Comparison of ENCODE assay signal across 13 cellular contexts in genomic region chr1:43522776-43523480, GRCh38. TPM values are rescaled to one million over a fixed set of nuclear protein-coding genes. Genes with fewer than 3 reads are reported as not detected.
A peak's percentile ranks its signal among the peaks of the same experiment; 100 is the strongest.
DNase-seq lines count a peak whose midpoint lies in the region; ATAC-seq and TF ChIP-seq lines count a peak whose summit lies in the region.
"Had no signal": no experiment of that assay in that cellular context is flagged by ENCODE, and none has a peak within 500 bp of the region (broad histone marks: within the 10 kb centered on the region; RNA-seq: fewer than 3 reads in every experiment).

No MANE protein-coding gene starts in this region.

- no peaks in the 10 kb centered on the region for H3F3A ChIP-seq in MM.1S (ENCODE audit: insufficient read depth, low read length)
- H3F3A ChIP-seq in neural progenitor cell (ENCODE audit: low read depth): peaks cover 3% of the 10 kb centered on the region

- no peak overlapping the region for H3K27ac Mint-ChIP-seq in neural progenitor cell

- H3K79me2 ChIP-seq in MM.1S (ENCODE audit: low read length) (no peaks in the 10 kb centered on the region), neural progenitor cell (ENCODE audit: low read depth) (no peaks in the 10 kb centered on the region)

- peaks cover 7% of the 10 kb centered on the region for H3K4me1 Mint-ChIP-seq in neural progenitor cell

- no peaks in the 10 kb centered on the region for H3K9me2 ChIP-seq in MM.1S (replicated peaks; ENCODE audit: insufficient read depth, low read length)

- TF ChIP-seq CTCF in omental fat pad (IDR thresholded peaks at IDR 0.05) (no peak), prostate gland (IDR thresholded peaks at IDR 0.05) (no peak), MM.1S (IDR thresholded peaks at IDR 0.05; ENCODE audit: low read length) (no peak), neural progenitor cell (IDR thresholded peaks at IDR 0.05) (no peak)

- no peaks in the 10 kb centered on the region for H3K36me3 ChIP-seq in prostate gland
- H3K36me3 ChIP-seq in MM.1S (replicated peaks; ENCODE audit: insufficient read depth, low read length): no peaks in the 10 kb centered on the region
- H3K36me3 ChIP-seq in neural progenitor cell: no peaks in the 10 kb centered on the region
- H3K36me3 ChIP-seq: heart right ventricle had no signal

- H3K9ac ChIP-seq in MM.1S (ENCODE audit: low read length): no peak overlapping the region
- H3K9ac ChIP-seq in neural progenitor cell: no peak overlapping the region

- no peaks in the 10 kb centered on the region for H3K36me3 Mint-ChIP-seq in neural progenitor cell

- H3K27me3 ChIP-seq in prostate gland (replicated peaks; ENCODE audit: insufficient read depth): no peaks in the 10 kb centered on the region
- no peaks in the 10 kb centered on the region; the same call in 1 of the 2 replicates for H3K27me3 ChIP-seq in MM.1S (replicated peaks; ENCODE audit: insufficient read depth, low read length)
- H3K27me3 ChIP-seq in neural progenitor cell: no peaks in the 10 kb centered on the region

- H3K27me3 Mint-ChIP-seq in neural progenitor cell (ENCODE audit: insufficient read depth, low read depth): peaks cover 7% of the 10 kb centered on the region

- H2AFZ ChIP-seq in MM.1S (ENCODE audit: low read length) (no peak overlapping the region), neural progenitor cell (replicated peaks) (no peak overlapping the region)

- peak; percentile 68 for ATAC-seq in omental fat pad (ENCODE audit: low FRiP score)
- no peak for ATAC-seq in GM18868 (IDR thresholded peaks at IDR 0.05; ENCODE audit: unreplicated experiment)

- H3K4me3 ChIP-seq in prostate gland (no peak overlapping the region), MM.1S (ENCODE audit: low read length) (no peak overlapping the region), neural progenitor cell (no peak overlapping the region)
- H3K4me3 ChIP-seq: heart right ventricle had no signal

- no peak overlapping the region for H3K27ac ChIP-seq in prostate gland
- no peak overlapping the region for H3K27ac ChIP-seq in MM.1S (ENCODE audit: low read length)
- no peak overlapping the region for H3K27ac ChIP-seq in neural progenitor cell
- H3K27ac ChIP-seq: heart right ventricle had no signal

- H3K4me2 ChIP-seq in MM.1S (ENCODE audit: low read depth, low read length) (no peak overlapping the region), neural progenitor cell (no peak overlapping the region)

- H3K4me3 Mint-ChIP-seq in neural progenitor cell: no peak overlapping the region

- peak; percentile 53 for DNase-seq in GM04504 (ENCODE audit: low read depth)
- DNase-seq in OCI-M1 (lab: John Stamatoyannopoulos, UW): peak; percentile 98
- DNase-seq in dermis blood vessel endothelial cell: peak; percentile 48
- DNase-seq in omental fat pad (ENCODE audit: low spot score): no peak
- DNase-seq in prostate gland (ENCODE audit: low spot score): no peak
- DNase-seq in MM.1S: no peak
- DNase-seq in neural progenitor cell (ENCODE audit: low spot score): no peak
- DNase-seq: heart right ventricle; NCI-H1417 treated with DMSO at 0.1 percent for 48 hours; right cardiac atrium; stimulated activated naive CD4-positive, alpha-beta T cell; T-helper 9 cell had no signal

- H4K20me1 ChIP-seq in MM.1S (ENCODE audit: insufficient read depth, low read length): no peaks in the 10 kb centered on the region
- H4K20me1 ChIP-seq in neural progenitor cell (ENCODE audit: low read depth): no peaks in the 10 kb centered on the region

- 81% methylated on average over 13 of the region's 13 CpGs for WGBS in prostate gland

- intact Hi-C loops in prostate gland (cut with DNase I): loop anchor here (10.0 kb wide), 1 partner anchor 298 kb away; no protein-coding TSS in a partner anchor

- H3K4me1 ChIP-seq in prostate gland (replicated peaks) (no peaks in the 10 kb centered on the region), MM.1S (ENCODE audit: low read length) (no peaks in the 10 kb centered on the region), neural progenitor cell (peaks cover 17% of the 10 kb centered on the region)
- H3K4me1 ChIP-seq: heart right ventricle had no signal

- no peak for TF ChIP-seq POLR2A in prostate gland (IDR thresholded peaks at IDR 0.05)

- H3K9me3 ChIP-seq in prostate gland (no peaks in the 10 kb centered on the region), MM.1S (replicated peaks; ENCODE audit: insufficient read depth, low read length) (no peaks in the 10 kb centered on the region), neural progenitor cell (ENCODE audit: low read depth) (no peaks in the 10 kb centered on the region)
- H3K9me3 ChIP-seq: heart right ventricle had no signal

- H3K9me3 Mint-ChIP-seq in neural progenitor cell: no peaks in the 10 kb centered on the region

RNA-seq across cellular contexts. Expression of gene PTPRF, which starts 7.8 kb away (rescaled TPM):
- 108 and 353 TPM in 2 replicates for total RNA-seq in dermis blood vessel endothelial cell
- total RNA-seq in omental fat pad: 100 to 1,000 TPM in 3 of 4 donors, 10 to 100 TPM in 1; 79.1 to 176 (median 139) TPM
- 100 to 1,000 TPM; 182 to 292 TPM for total RNA-seq in prostate gland
- 71.1 and 119 TPM in 2 replicates for total RNA-seq in neural progenitor cell (ENCODE audit: low replicate concordance)

Comparison
In these comparisons a context has a peak if more than half of its experiments do, and no peak if none do; other contexts are left out.
1. DNase-seq: peak in GM04504 (single experiment), OCI-M1 (single experiment) and dermis blood vessel endothelial cell (single experiment); none in omental fat pad (single experiment), prostate gland (single experiment), MM.1S (single experiment) and neural progenitor cell (single experiment).